17 cellular contexts compared by ENCODE assay signal in genomic region chr2:120620025-120620793, GRCh38.
DNase-seq lines count a peak whose midpoint lies in the region; ATAC-seq, FAIRE-seq and TF ChIP-seq lines count a peak whose summit lies in the region.
"Had no signal": no experiment of that assay in that cellular context is flagged by ENCODE, and none has a peak within 500 bp of the region (broad histone marks: within the 10 kb centered on the region; RNA-seq: fewer than 3 reads in every experiment).

No MANE protein-coding gene starts in this region.

- FAIRE-seq in HTR-8/SVneo (lab: Jason Lieb, UNC) (peak; percentile 63), keratinocyte (lab: Jason Lieb, UNC) (peak; percentile 96)

- dilution Hi-C loops in keratinocyte (cut with MboI; ENCODE audit: extremely low pct_ligation_motif_present, low sequenced_read_pairs) = no loop called here

- no peak overlapping the region for H3K4me3 ChIP-seq in AG09309 (ENCODE audit: control insufficient read depth, low read depth, low read length)
- no peak overlapping the region for H3K4me3 ChIP-seq in adipocyte (ENCODE audit: low read length)
- peak overlapping the region in 1 of 3 experiments; percentile 22 for H3K4me3 ChIP-seq in keratinocyte (ENCODE audit: control insufficient read depth in 2 of 3, extremely low read depth in 1 of 3, insufficient read depth in 2 of 3, low read depth in 1 of 3, low read length in 3 of 3)
- H3K4me3 ChIP-seq: BLaER1, HAP-1 had no signal

- H3K9me1 ChIP-seq in keratinocyte (ENCODE audit: control insufficient read depth, extremely low read depth, insufficient read depth, low read length) = no peaks in the 10 kb centered on the region

- H3K9me3 ChIP-seq in adipocyte (ENCODE audit: control insufficient read depth, low read length) (no peaks in the 10 kb centered on the region), keratinocyte (ENCODE audit: control insufficient read depth, low read depth, low read length) (peaks cover 3% of the 10 kb centered on the region)
- H3K9me3 ChIP-seq: HAP-1 had no signal

- no peaks in the 10 kb centered on the region for H3K79me2 ChIP-seq in keratinocyte (ENCODE audit: control insufficient read depth, insufficient read depth, low read length)

- H3K4me1 ChIP-seq in adipocyte (ENCODE audit: control insufficient read depth, insufficient read depth, low read length) (peaks cover 25% of the 10 kb centered on the region), keratinocyte (ENCODE audit: control insufficient read depth, extremely low read depth, insufficient read depth, low read length) (peaks cover 19% of the 10 kb centered on the region)
- H3K4me1 ChIP-seq: BLaER1, HAP-1 had no signal

- H2AFZ ChIP-seq in keratinocyte (ENCODE audit: control insufficient read depth, low read length) = peak overlapping the region; percentile 78

- TF ChIP-seq CTCF in AG09309 (IDR thresholded peaks at IDR 0.05; ENCODE audit: control insufficient read depth, insufficient read depth, low read depth, low read length, missing control alignments) = no peak
- no peak for TF ChIP-seq CTCF in keratinocyte (optimal IDR thresholded peaks at IDR 0.05 in 1 of 3, IDR thresholded peaks at IDR 0.05 in 1 of 3, conservative IDR thresholded peaks at IDR 0.05 in 1 of 3; ENCODE audit: extremely low read depth in 1 of 3, insufficient read depth in 2 of 3, low read length in 3 of 3)

- DNase-seq in AG09309 (ENCODE audit: low read depth) (peak; percentile 28), HTR-8/SVneo (ENCODE audit: insufficient read length, low spot score) (no peak), adipocyte (ENCODE audit: low read depth) (peak; percentile 48), keratinocyte (ENCODE audit: low read depth, low spot score) (peak; percentile 77), putamen (ENCODE audit: low spot score) (no peak)
- no peak for DNase-seq in stimulated activated CD4-positive, alpha-beta T cell treated with anti-CD3 and anti-CD28 coated beads, Interleukin-1b, Interleukin-23, amount 100 ng/mL, for 48 hours
- no peak for DNase-seq in activated naive CD4-positive, alpha-beta T cell (lab: John Stamatoyannopoulos, UW)
- DNase-seq: activated CD4-positive, alpha-beta memory T cell treated with anti-CD3 and anti-CD28 coated beads, Interleukin-2, amount 10 ng/mL, durations not matched to agents 7 days and 5 days; activated gamma-delta T cell treated with Interleukin-2 at 50 U/mL for 16 hours; caudate nucleus; midbrain; NCI-H1417 treated with DMSO at 0.1 percent for 48 hours; NCI-H524 treated with DMSO at 0.1 percent for 48 hours; T-helper 9 cell had no signal

- H3K4me2 ChIP-seq in keratinocyte (ENCODE audit: control insufficient read depth, extremely low read depth, insufficient read depth, low read depth, low read length) = peak overlapping the region; percentile 76
- H3K4me2 ChIP-seq: BLaER1 had no signal

- no peak for ATAC-seq in GM21825 (IDR thresholded peaks at IDR 0.05; ENCODE audit: unreplicated experiment)

- H3K36me3 ChIP-seq in adipocyte (ENCODE audit: control insufficient read depth, insufficient read depth, low read length, severe bottlenecking) = no peaks in the 10 kb centered on the region
- no peaks in the 10 kb centered on the region for H3K36me3 ChIP-seq in keratinocyte (ENCODE audit: control insufficient read depth in 2 of 2, extremely low read depth in 1 of 2, insufficient read depth in 2 of 2, low read length in 2 of 2)
- H3K36me3 ChIP-seq: BLaER1, HAP-1 had no signal

- H3K27ac ChIP-seq in keratinocyte (ENCODE audit: control insufficient read depth, insufficient read depth, low read length) = peak overlapping the region; percentile 94
- H3K27ac ChIP-seq: BLaER1 had no signal

- H3K9ac ChIP-seq in adipocyte (ENCODE audit: low read length) = no peak overlapping the region
- H3K9ac ChIP-seq in keratinocyte (ENCODE audit: control insufficient read depth, extremely low read depth, insufficient read depth, low read length) = peak overlapping the region; percentile 48
- H3K9ac ChIP-seq: BLaER1 had no signal

- H3K27me3 ChIP-seq in adipocyte (replicated peaks; ENCODE audit: control insufficient read depth, insufficient read depth, low read length) (no peaks in the 10 kb centered on the region), keratinocyte (ENCODE audit: control insufficient read depth, extremely low read depth, insufficient read depth, low read length) (no peaks in the 10 kb centered on the region)
- H3K27me3 ChIP-seq: BLaER1 had no signal

- no peaks in the 10 kb centered on the region for H4K20me1 ChIP-seq in keratinocyte (ENCODE audit: control insufficient read depth, extremely low read depth, insufficient read depth, low read length)
- H4K20me1 ChIP-seq: BLaER1 had no signal

Comparison
In these comparisons a context has a peak if more than half of its experiments do, and no peak if none do; other contexts are left out.
1. DNase-seq: peak in AG09309 (single experiment), adipocyte (single experiment) and keratinocyte (single experiment); none in HTR-8/SVneo (single experiment), putamen (single experiment), stimulated activated CD4-positive, alpha-beta T cell treated with anti-CD3 and anti-CD28 coated beads, Interleukin-1b, Interleukin-23, amount 100 ng/mL, for 48 hours (single experiment) and activated naive CD4-positive, alpha-beta T cell (0 of 4).